ENCODE assay signal across 16 cellular contexts in the genomic region with DNA sequence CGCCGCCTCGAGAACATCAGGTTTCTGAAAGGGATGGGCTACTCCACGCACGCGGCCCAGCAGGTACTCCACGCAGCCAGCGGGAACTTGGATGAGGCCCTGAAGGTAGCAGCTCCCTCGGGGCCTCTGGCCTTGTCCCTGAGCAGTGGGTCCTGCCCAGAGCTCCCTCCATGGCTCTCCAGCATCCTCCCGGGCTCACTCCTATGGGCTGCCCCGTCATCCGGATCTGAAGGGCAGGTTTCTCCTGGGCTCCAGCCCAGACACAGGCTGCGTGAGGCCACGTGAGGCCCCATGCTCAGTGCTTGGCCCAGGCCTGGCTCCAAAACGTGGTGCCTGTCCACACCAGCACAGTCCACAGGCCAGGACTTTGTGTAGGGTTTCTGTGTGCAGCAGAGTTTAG. TPM values are rescaled to one million over a fixed set of nuclear protein-coding genes. Genes with fewer than 3 reads are reported as not detected.
"Had no signal": no experiment of that assay in that cellular context is flagged by ENCODE, and none has a peak within 500 bp of the region (broad histone marks: within the 10 kb centered on the region; RNA-seq: fewer than 3 reads in every experiment).

No MANE protein-coding gene starts in this region.

- DNase-seq: activated CD8-positive, alpha-beta T cell treated with anti-CD3 and anti-CD28 coated beads for 36 hours; activated naive CD4-positive, alpha-beta T cell treated with anti-CD3 and anti-CD28 coated beads, Interleukin-2, amount 50 U/mL, for 16 hours; adrenal gland; central memory CD4-positive, alpha-beta T cell; immature natural killer cell; left cardiac atrium; mammary epithelial cell; natural killer cell; nucleus accumbens; stimulated activated CD4-positive, alpha-beta T cell treated with anti-CD3 and anti-CD28 coated beads, Interleukin-12 subunit alpha, Interleukin-12 subunit beta, amount 100 ng/mL, for 4 hours; stimulated activated naive CD4-positive, alpha-beta T cell treated with Interleukin-2 at 50 U/mL for 16 hours; T-helper 9 cell had no signal

- H3K9me3 Mint-ChIP-seq: activated CD8-positive, alpha-beta T cell treated with anti-CD3 and anti-CD28 coated beads for 36 hours; activated T-helper 17 cell treated with anti-CD3 and anti-CD28 coated beads, Interleukin-2, amount 50 U/mL, for 72 hours; dendritic cell treated with granulocyte-macrophage colony-stimulating factor and Interleukin-4, amounts not matched to agents 40 ng/mL and 50 ng/mL, for 4 days; immature natural killer cell; natural killer cell had no signal

- H3K4me1 ChIP-seq: adrenal gland, psoas muscle had no signal

- ATAC-seq: activated CD8-positive, alpha-beta T cell treated with anti-CD3 and anti-CD28 coated beads for 36 hours; activated T-helper 17 cell treated with anti-CD3 and anti-CD28 coated beads, Interleukin-2, amount 50 U/mL, for 72 hours; natural killer cell; psoas muscle; sciatic nerve had no signal

- H3K4me3 Mint-ChIP-seq: activated CD8-positive, alpha-beta T cell treated with anti-CD3 and anti-CD28 coated beads for 36 hours; activated T-helper 17 cell treated with anti-CD3 and anti-CD28 coated beads, Interleukin-2, amount 50 U/mL, for 72 hours; dendritic cell treated with granulocyte-macrophage colony-stimulating factor and Interleukin-4, amounts not matched to agents 40 ng/mL and 50 ng/mL, for 4 days; immature natural killer cell; natural killer cell had no signal

- H3K27me3 Mint-ChIP-seq: activated CD8-positive, alpha-beta T cell treated with anti-CD3 and anti-CD28 coated beads for 36 hours; activated T-helper 17 cell treated with anti-CD3 and anti-CD28 coated beads, Interleukin-2, amount 50 U/mL, for 72 hours; dendritic cell treated with granulocyte-macrophage colony-stimulating factor and Interleukin-4, amounts not matched to agents 40 ng/mL and 50 ng/mL, for 4 days had no signal

- H3K9me3 ChIP-seq: adrenal gland, psoas muscle had no signal

- H3K4me1 Mint-ChIP-seq: activated T-helper 17 cell treated with anti-CD3 and anti-CD28 coated beads, Interleukin-2, amount 50 U/mL, for 72 hours; immature natural killer cell had no signal

- H3K27ac Mint-ChIP-seq: activated CD8-positive, alpha-beta T cell treated with anti-CD3 and anti-CD28 coated beads for 36 hours; activated T-helper 17 cell treated with anti-CD3 and anti-CD28 coated beads, Interleukin-2, amount 50 U/mL, for 72 hours; dendritic cell treated with granulocyte-macrophage colony-stimulating factor and Interleukin-4, amounts not matched to agents 40 ng/mL and 50 ng/mL, for 4 days; immature natural killer cell; natural killer cell had no signal

- H3K4me3 ChIP-seq: adrenal gland, psoas muscle had no signal

- H3K27me3 ChIP-seq: adrenal gland had no signal

- H3K27ac ChIP-seq: adrenal gland, psoas muscle had no signal

RNA-seq across cellular contexts. Expression of a gene that starts 35.7 kb away (rescaled TPM):
- polyA plus RNA-seq: mammary epithelial cell had no signal
